ENCODE assay signal across 39 cellular contexts in the genomic region with DNA sequence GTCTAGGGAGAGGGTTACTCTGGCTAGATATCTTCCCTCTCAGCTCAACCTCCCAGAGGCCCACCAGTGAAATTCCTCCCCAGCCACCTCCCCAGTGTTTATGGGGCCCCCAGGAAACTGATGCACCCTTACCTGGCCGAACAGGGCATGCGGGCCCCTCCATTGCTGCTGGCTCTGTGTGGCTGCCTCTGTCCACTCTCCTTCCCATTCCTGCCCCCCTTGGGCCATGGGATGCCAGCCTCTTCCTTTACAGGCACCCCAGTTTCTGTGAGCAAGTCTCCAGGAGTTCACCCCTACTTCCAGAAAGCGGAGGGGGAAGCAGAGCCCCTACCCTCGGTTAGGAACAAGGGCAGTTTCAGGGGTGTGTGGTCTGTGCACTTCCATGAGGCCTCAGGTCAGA. TPM values are rescaled to one million over a fixed set of nuclear protein-coding genes. Genes with fewer than 3 reads are reported as not detected.
"Had no signal": no experiment of that assay in that cellular context is flagged by ENCODE, and none has a peak within 500 bp of the region (broad histone marks: within the 10 kb centered on the region; RNA-seq: fewer than 3 reads in every experiment).

No MANE protein-coding gene starts in this region.

- ATAC-seq: activated CD4-positive, CD25-positive, alpha-beta regulatory T cell treated with anti-CD3 and anti-CD28 coated beads, Interleukin-2, amount 50 U/mL, for 24 hours; activated CD8-positive, alpha-beta T cell treated with anti-CD3 and anti-CD28 coated beads for 36 hours; activated naive CD8-positive, alpha-beta T cell treated with anti-CD3 and anti-CD28 coated beads, Interleukin-2, amount 50 U/mL, for 24 hours; effector memory CD8-positive, alpha-beta T cell; gastroesophageal sphincter; T-helper 17 cell had no signal

- H3K9me3 ChIP-seq: adrenal gland, ascending aorta, esophagus squamous epithelium, gastroesophageal sphincter had no signal

- H3K36me3 ChIP-seq: adrenal gland, ascending aorta, brain microvascular endothelial cell, esophagus squamous epithelium, gastroesophageal sphincter, WERI-Rb-1 had no signal

- H3K27ac Mint-ChIP-seq: activated B cell treated with CpG ODN at 0.5 μM for 24 hours; activated CD8-positive, alpha-beta T cell treated with anti-CD3 and anti-CD28 coated beads for 36 hours; activated naive CD4-positive, alpha-beta T cell treated with anti-CD3 and anti-CD28 coated beads for 36 hours; activated naive CD4-positive, alpha-beta T cell treated with anti-CD3 and anti-CD28 coated beads, Interleukin-2, amount 50 U/mL, for 24 hours; activated naive CD8-positive, alpha-beta T cell treated with anti-CD3 and anti-CD28 coated beads for 36 hours; activated naive CD8-positive, alpha-beta T cell treated with anti-CD3 and anti-CD28 coated beads, Interleukin-2, amount 50 U/mL, for 24 hours; activated T-helper 1 cell treated with anti-CD3 and anti-CD28 coated beads, Interleukin-12 subunit alpha, Interleukin-12 subunit beta, Interleukin-2, Interleukin-4 antibody, amounts not matched to agents 30 ng/mL and 10 ng/mL and 1 ng/mL, durations not matched to agents 14 hours and 24 hours and 36 hours; activated T-helper 2 cell treated with anti-CD3 and anti-CD28 coated beads, Interferon-gamma antibody, Interleukin-2, Interleukin-4, amounts not matched to agents 10 μg/mL and 5 μg/mL and 100 μg/mL, durations not matched to agents 14 hours and 24 hours and 36 hours; T-helper 17 cell; T-helper 2 cell treated with Interferon-gamma antibody and Interleukin-4, amounts not matched to agents 5 μg/mL and 100 μg/mL, for 36 hours had no signal

- H3K36me3 Mint-ChIP-seq: activated naive CD4-positive, alpha-beta T cell treated with anti-CD3 and anti-CD28 coated beads, Interleukin-2, amount 50 U/mL, for 24 hours; activated naive CD8-positive, alpha-beta T cell treated with anti-CD3 and anti-CD28 coated beads for 36 hours had no signal

- DNase-seq: activated B cell treated with CpG ODN at 0.5 μM for 24 hours; activated CD4-positive, alpha-beta T cell treated with anti-CD3 and anti-CD28 coated beads for 48 hours; activated CD4-positive, alpha-beta T cell treated with anti-CD3 and anti-CD28 coated beads, Interleukin-2, amount 50 U/mL, for 1 hour; activated CD4-positive, alpha-beta T cell treated with anti-CD3 and anti-CD28 coated beads, Interleukin-2, amount 50 U/mL, for 48 hours; activated CD8-positive, alpha-beta memory T cell treated with anti-CD3 and anti-CD28 coated beads for 24 hours; activated CD8-positive, alpha-beta T cell treated with anti-CD3 and anti-CD28 coated beads for 36 hours; activated effector memory CD4-positive, alpha-beta T cell treated with anti-CD3 and anti-CD28 coated beads, Interleukin-2, amount 50 U/mL, for 16 hours; activated naive CD4-positive, alpha-beta T cell treated with anti-CD3 and anti-CD28 coated beads for 36 hours; activated naive CD8-positive, alpha-beta T cell treated with anti-CD3 and anti-CD28 coated beads for 36 hours; activated naive CD8-positive, alpha-beta T cell treated with anti-CD3 and anti-CD28 coated beads, Interleukin-2, amount 50 U/mL, for 24 hours; activated T-cell treated with anti-CD3 and anti-CD28 coated beads, Interleukin-2, amount 50 U/mL, for 1 hour; activated T-cell treated with anti-CD3 and anti-CD28 coated beads, Interleukin-2, amount 50 U/mL, for 48 hours; adrenal gland; amygdala; brain microvascular endothelial cell; cortex of kidney; dermis blood vessel endothelial cell; effector CD4-positive, alpha-beta T cell; effector memory CD8-positive, alpha-beta T cell; erythroblast; esophagus squamous epithelium; foreskin melanocyte; T-helper 1 cell; T-helper 17 cell; T1000; WERI-Rb-1 had no signal

- H3K4me3 ChIP-seq: adrenal gland, ascending aorta, esophagus squamous epithelium, gastroesophageal sphincter had no signal

- H3K27me3 ChIP-seq: adrenal gland, ascending aorta had no signal

- H3K4me3 Mint-ChIP-seq: activated B cell treated with CpG ODN at 0.5 μM for 24 hours; activated CD8-positive, alpha-beta T cell treated with anti-CD3 and anti-CD28 coated beads for 36 hours; activated naive CD4-positive, alpha-beta T cell treated with anti-CD3 and anti-CD28 coated beads for 36 hours; activated naive CD4-positive, alpha-beta T cell treated with anti-CD3 and anti-CD28 coated beads, Interleukin-2, amount 50 U/mL, for 24 hours; activated naive CD8-positive, alpha-beta T cell treated with anti-CD3 and anti-CD28 coated beads for 36 hours; activated naive CD8-positive, alpha-beta T cell treated with anti-CD3 and anti-CD28 coated beads, Interleukin-2, amount 50 U/mL, for 24 hours; activated T-helper 1 cell treated with anti-CD3 and anti-CD28 coated beads, Interleukin-12 subunit alpha, Interleukin-12 subunit beta, Interleukin-2, Interleukin-4 antibody, amounts not matched to agents 30 ng/mL and 10 ng/mL and 1 ng/mL, durations not matched to agents 14 hours and 24 hours and 36 hours; central memory CD8-positive, alpha-beta T cell; effector memory CD8-positive, alpha-beta T cell; T-helper 17 cell; T-helper 2 cell treated with Interferon-gamma antibody and Interleukin-4, amounts not matched to agents 5 μg/mL and 100 μg/mL, for 36 hours had no signal

- H3K27ac ChIP-seq: adrenal gland, ascending aorta, brain microvascular endothelial cell, esophagus squamous epithelium, gastroesophageal sphincter, WERI-Rb-1 had no signal

- H3K9me3 Mint-ChIP-seq: activated B cell treated with CpG ODN at 0.5 μM for 24 hours; activated CD8-positive, alpha-beta T cell treated with anti-CD3 and anti-CD28 coated beads for 36 hours; activated naive CD4-positive, alpha-beta T cell treated with anti-CD3 and anti-CD28 coated beads for 36 hours; activated naive CD4-positive, alpha-beta T cell treated with anti-CD3 and anti-CD28 coated beads, Interleukin-2, amount 50 U/mL, for 24 hours; activated naive CD8-positive, alpha-beta T cell treated with anti-CD3 and anti-CD28 coated beads for 36 hours; activated naive CD8-positive, alpha-beta T cell treated with anti-CD3 and anti-CD28 coated beads, Interleukin-2, amount 50 U/mL, for 24 hours; activated T-helper 1 cell treated with anti-CD3 and anti-CD28 coated beads, Interleukin-12 subunit alpha, Interleukin-12 subunit beta, Interleukin-2, Interleukin-4 antibody, amounts not matched to agents 30 ng/mL and 10 ng/mL and 1 ng/mL, durations not matched to agents 14 hours and 24 hours and 36 hours; activated T-helper 2 cell treated with anti-CD3 and anti-CD28 coated beads, Interferon-gamma antibody, Interleukin-2, Interleukin-4, amounts not matched to agents 10 μg/mL and 5 μg/mL and 100 μg/mL, durations not matched to agents 14 hours and 24 hours and 36 hours; central memory CD8-positive, alpha-beta T cell; effector memory CD8-positive, alpha-beta T cell; T-helper 2 cell treated with Interferon-gamma antibody and Interleukin-4, amounts not matched to agents 5 μg/mL and 100 μg/mL, for 36 hours had no signal

- H3K4me1 ChIP-seq: adrenal gland had no signal

- H3K4me1 Mint-ChIP-seq: activated B cell treated with CpG ODN at 0.5 μM for 24 hours; activated naive CD4-positive, alpha-beta T cell treated with anti-CD3 and anti-CD28 coated beads, Interleukin-2, amount 50 U/mL, for 24 hours; activated naive CD8-positive, alpha-beta T cell treated with anti-CD3 and anti-CD28 coated beads for 36 hours; activated naive CD8-positive, alpha-beta T cell treated with anti-CD3 and anti-CD28 coated beads, Interleukin-2, amount 50 U/mL, for 24 hours; central memory CD8-positive, alpha-beta T cell had no signal

RNA-seq across cellular contexts. Expression of a gene that starts 19.4 kb away (rescaled TPM):
- total RNA-seq: activated B cell treated with CpG ODN at 0.5 μM for 24 hours; activated CD8-positive, alpha-beta T cell treated with anti-CD3 and anti-CD28 coated beads for 36 hours; activated naive CD4-positive, alpha-beta T cell treated with anti-CD3 and anti-CD28 coated beads for 36 hours; activated naive CD8-positive, alpha-beta T cell treated with anti-CD3 and anti-CD28 coated beads for 36 hours; activated T-helper 1 cell treated with anti-CD3 and anti-CD28 coated beads, Interleukin-12 subunit alpha, Interleukin-12 subunit beta, Interleukin-2, Interleukin-4 antibody, amounts not matched to agents 30 ng/mL and 10 ng/mL and 1 ng/mL, durations not matched to agents 14 hours and 24 hours and 36 hours; activated T-helper 2 cell treated with anti-CD3 and anti-CD28 coated beads, Interferon-gamma antibody, Interleukin-2, Interleukin-4, amounts not matched to agents 10 μg/mL and 5 μg/mL and 100 μg/mL, durations not matched to agents 14 hours and 24 hours and 36 hours; ascending aorta; bronchial epithelial cell; cardiac septum; dermis blood vessel endothelial cell; esophagus squamous epithelium; fibroblast of lung; fibroblast of villous mesenchyme; glomerular endothelial cell; T-helper 17 cell had no signal
- polyA plus RNA-seq: fibroblast of lung had no signal

RNA-seq across cellular contexts. Expression of a gene that starts 20.6 kb away (rescaled TPM):
- polyA plus RNA-seq: fibroblast of lung had no signal
